14 cellular contexts compared by ENCODE assay signal in genomic region chr10:88598060-88598459, GRCh38. TPM values are rescaled to one million over a fixed set of nuclear protein-coding genes. Genes with fewer than 3 reads are reported as not detected.
DNase-seq lines count a peak whose midpoint lies in the region; ATAC-seq and FAIRE-seq lines count a peak whose summit lies in the region.
"Had no signal": no experiment of that assay in that cellular context is flagged by ENCODE, and none has a peak within 500 bp of the region (broad histone marks: within the 10 kb centered on the region; RNA-seq: fewer than 3 reads in every experiment).

No MANE protein-coding gene starts in this region.

- CTCF ChIA-PET in activated CD4-positive, alpha-beta T cell treated with anti-CD3 and anti-CD28 coated beads for 36 hours (lab: Charles Lee), result no interaction called here

- no peaks in the 10 kb centered on the region for H3K9me3 Mint-ChIP-seq in activated CD4-positive, alpha-beta T cell treated with anti-CD3 and anti-CD28 coated beads for 36 hours (ENCODE audit: low read depth)
- no peaks in the 10 kb centered on the region for H3K9me3 Mint-ChIP-seq in stimulated activated memory B cell treated with anti-CD40 and anti-IgM and Interleukin-4, amounts not matched to agents 10 μg/mL and 1 μg/mL and 100 μg/mL, for 72 hours

- no peaks in the 10 kb centered on the region for H3K27me3 Mint-ChIP-seq in activated CD4-positive, alpha-beta T cell treated with anti-CD3 and anti-CD28 coated beads for 36 hours
- no peaks in the 10 kb centered on the region for H3K27me3 Mint-ChIP-seq in stimulated activated memory B cell treated with anti-CD40 and anti-IgM and Interleukin-4, amounts not matched to agents 10 μg/mL and 1 μg/mL and 100 μg/mL, for 72 hours
- H3K27me3 Mint-ChIP-seq: activated CD8-positive, alpha-beta memory T cell treated with anti-CD3 and anti-CD28 coated beads, Interleukin-2, amount 10 ng/mL, durations not matched to agents 7 days and 5 days; IgD-negative memory B cell had no signal

- no peak for FAIRE-seq in frontal cortex (lab: Jason Lieb, UNC)

- H3K36me3 Mint-ChIP-seq in activated CD4-positive, alpha-beta T cell treated with anti-CD3 and anti-CD28 coated beads for 36 hours (ENCODE audit: low read depth), result no peaks in the 10 kb centered on the region
- H3K36me3 Mint-ChIP-seq in stimulated activated memory B cell treated with anti-CD40 and anti-IgM and Interleukin-4, amounts not matched to agents 10 μg/mL and 1 μg/mL and 100 μg/mL, for 72 hours, result no peaks in the 10 kb centered on the region
- H3K36me3 Mint-ChIP-seq: IgD-negative memory B cell had no signal

- DNase-seq in activated CD4-positive, alpha-beta T cell treated with anti-CD3 and anti-CD28 coated beads for 36 hours, result no peak
- no peak for DNase-seq in activated CD4-positive, alpha-beta T cell treated with anti-CD3 and anti-CD28 coated beads for 4 hours
- no peak for DNase-seq in frontal cortex (ENCODE audit: low spot score in 2 of 2)
- no peak for DNase-seq in stimulated activated naive CD4-positive, alpha-beta T cell treated with Interleukin-2 at 50 U/mL for 16 hours (lab: John Stamatoyannopoulos, UW)
- DNase-seq in SHP77 treated with DMSO at 0.1 percent for 48 hours (lab: John Stamatoyannopoulos, UW), result no peak
- DNase-seq: activated CD8-positive, alpha-beta memory T cell treated with anti-CD3 and anti-CD28 coated beads, Interleukin-2, amount 10 ng/mL, durations not matched to agents 7 days and 5 days; GDM1; PC-3 had no signal

- POLR2A ChIA-PET in activated CD4-positive, alpha-beta T cell treated with anti-CD3 and anti-CD28 coated beads for 36 hours (lab: Charles Lee), result no interaction called here

- H3K27ac Mint-ChIP-seq in activated CD4-positive, alpha-beta T cell treated with anti-CD3 and anti-CD28 coated beads for 36 hours, result no peak overlapping the region
- no peak overlapping the region for H3K27ac Mint-ChIP-seq in stimulated activated memory B cell treated with anti-CD40 and anti-IgM and Interleukin-4, amounts not matched to agents 10 μg/mL and 1 μg/mL and 100 μg/mL, for 72 hours
- H3K27ac Mint-ChIP-seq: activated CD8-positive, alpha-beta memory T cell treated with anti-CD3 and anti-CD28 coated beads, Interleukin-2, amount 10 ng/mL, durations not matched to agents 7 days and 5 days had no signal

- peak; percentile 47 for ATAC-seq in activated CD4-positive, alpha-beta T cell treated with anti-CD3 and anti-CD28 coated beads for 36 hours
- ATAC-seq in HG02588 (IDR thresholded peaks at IDR 0.05; ENCODE audit: unreplicated experiment) (peak; percentile 82), HG03521 (IDR thresholded peaks at IDR 0.05; ENCODE audit: unreplicated experiment) (peak; percentile 81)
- ATAC-seq in stimulated activated memory B cell treated with anti-CD40 and anti-IgM and Interleukin-4, amounts not matched to agents 10 μg/mL and 1 μg/mL and 100 μg/mL, for 72 hours, result peak; percentile 71
- ATAC-seq: activated CD8-positive, alpha-beta memory T cell treated with anti-CD3 and anti-CD28 coated beads, Interleukin-2, amount 10 ng/mL, durations not matched to agents 7 days and 5 days; PC-3 had no signal

- intact Hi-C loops in activated CD4-positive, alpha-beta T cell treated with anti-CD3 and anti-CD28 coated beads for 36 hours (cut with DNase I, micrococcal nuclease), result no loop called here

- peaks cover 8% of the 10 kb centered on the region for H3K4me1 Mint-ChIP-seq in activated CD4-positive, alpha-beta T cell treated with anti-CD3 and anti-CD28 coated beads for 36 hours
- peaks cover 10% of the 10 kb centered on the region for H3K4me1 Mint-ChIP-seq in stimulated activated memory B cell treated with anti-CD40 and anti-IgM and Interleukin-4, amounts not matched to agents 10 μg/mL and 1 μg/mL and 100 μg/mL, for 72 hours

- H3K4me3 Mint-ChIP-seq in activated CD4-positive, alpha-beta T cell treated with anti-CD3 and anti-CD28 coated beads for 36 hours, result no peak overlapping the region
- H3K4me3 Mint-ChIP-seq in stimulated activated memory B cell treated with anti-CD40 and anti-IgM and Interleukin-4, amounts not matched to agents 10 μg/mL and 1 μg/mL and 100 μg/mL, for 72 hours, result no peak overlapping the region
- H3K4me3 Mint-ChIP-seq: activated CD8-positive, alpha-beta memory T cell treated with anti-CD3 and anti-CD28 coated beads, Interleukin-2, amount 10 ng/mL, durations not matched to agents 7 days and 5 days had no signal

RNA-seq across cellular contexts. Expression of gene LIPJ, which starts 11.5 kb away (rescaled TPM):
- total RNA-seq in activated CD4-positive, alpha-beta T cell treated with anti-CD3 and anti-CD28 coated beads for 36 hours, result not detected
- total RNA-seq in frontal cortex, result 3.7 TPM
- total RNA-seq: activated CD8-positive, alpha-beta memory T cell treated with anti-CD3 and anti-CD28 coated beads, Interleukin-2, amount 10 ng/mL, durations not matched to agents 7 days and 5 days; cardiac muscle cell; myocyte; PC-3 had no signal

RNA-seq across cellular contexts. Expression of gene RNLS, which starts 14.9 kb away (rescaled TPM):
- 1 to 10 TPM; 4.3 to 4.4 TPM for total RNA-seq in activated CD4-positive, alpha-beta T cell treated with anti-CD3 and anti-CD28 coated beads for 36 hours
- 1.2 TPM for total RNA-seq in frontal cortex
- total RNA-seq: PC-3 had no signal
